7 cellular contexts compared by ENCODE assay signal in the genomic region with DNA sequence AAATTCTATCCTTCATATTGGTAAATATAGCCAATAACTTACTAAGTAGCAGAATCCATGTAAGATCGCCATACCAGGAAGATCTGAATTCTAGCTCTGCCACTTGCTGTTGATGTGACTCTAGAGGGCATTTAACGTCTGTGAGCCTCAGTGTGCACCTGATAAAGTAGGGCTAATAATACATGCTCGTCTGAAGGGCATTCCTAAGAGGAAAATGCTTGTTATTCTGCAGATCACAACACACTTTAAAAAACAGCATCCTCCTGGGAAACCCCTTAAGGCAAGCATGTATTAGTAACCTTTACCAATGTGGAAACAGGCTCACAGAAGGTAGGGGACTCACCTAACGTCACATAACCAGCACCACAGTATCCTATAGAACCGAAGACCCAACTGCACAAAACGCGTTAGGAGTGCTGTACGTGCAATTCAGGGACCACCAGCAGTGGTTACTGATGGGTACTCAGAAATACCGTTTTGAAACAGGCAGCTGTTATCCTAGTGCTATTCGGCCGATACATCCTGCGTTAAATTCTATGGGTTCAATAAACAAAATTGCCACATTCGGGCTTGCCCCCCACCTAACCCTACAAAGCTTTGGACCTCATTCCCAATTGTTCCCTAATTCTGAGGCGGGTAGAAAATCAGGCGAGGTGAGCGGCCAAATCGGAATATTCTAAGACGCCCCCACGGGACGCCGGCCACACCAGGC. TPM values are rescaled to one million over a fixed set of nuclear protein-coding genes. Genes with fewer than 3 reads are reported as not detected.
DNase-seq lines count a peak whose midpoint lies in the region; ATAC-seq, FAIRE-seq and TF ChIP-seq lines count a peak whose summit lies in the region.

No MANE protein-coding gene starts in this region.

- peak overlapping the region; percentile 95 for H3K9ac ChIP-seq in keratinocyte (ENCODE audit: control insufficient read depth, extremely low read depth, insufficient read depth, low read length)

- H3K4me1 ChIP-seq in keratinocyte (ENCODE audit: control insufficient read depth, extremely low read depth, insufficient read depth, low read length) (peaks cover 12% of the 10 kb centered on the region), thyroid gland (peaks cover 9 to 10% of the 10 kb centered on the region in 2 donors)

- no peak for FAIRE-seq in keratinocyte (lab: Jason Lieb, UNC)

- H3K4me2 ChIP-seq in keratinocyte (ENCODE audit: control insufficient read depth, extremely low read depth, insufficient read depth, low read depth, low read length): peak overlapping the region; percentile 87

- H3K79me2 ChIP-seq in keratinocyte (ENCODE audit: control insufficient read depth, insufficient read depth, low read length): peaks cover 28% of the 10 kb centered on the region

- H3K27me3 Mint-ChIP-seq in activated CD4-positive, alpha-beta memory T cell treated with anti-CD3 and anti-CD28 coated beads, Interleukin-2, amount 10 ng/mL, durations not matched to agents 7 days and 5 days: peaks cover 15% of the 10 kb centered on the region

- H3K9me3 ChIP-seq in keratinocyte (ENCODE audit: control insufficient read depth, low read depth, low read length) (no peaks in the 10 kb centered on the region), thyroid gland (no peaks in the 10 kb centered on the region)

- peak overlapping the region; percentile 91 for H3K4me3 Mint-ChIP-seq in activated CD4-positive, alpha-beta memory T cell treated with anti-CD3 and anti-CD28 coated beads, Interleukin-2, amount 10 ng/mL, durations not matched to agents 7 days and 5 days

- CTCF ChIA-PET in activated CD4-positive, alpha-beta memory T cell treated with anti-CD3 and anti-CD28 coated beads, Interleukin-2, amount 10 ng/mL, durations not matched to agents 7 days and 5 days (lab: Charles Lee): interaction anchor here (1.0 to 2.0 kb wide), 3 partner anchors 8 to 26 kb away, joined by 3 to 8 read pairs (median 3); no protein-coding TSS in a partner anchor

- H3K27ac ChIP-seq in keratinocyte (ENCODE audit: control insufficient read depth, insufficient read depth, low read length): peak overlapping the region; percentile 91
- no peak overlapping the region for H3K27ac ChIP-seq in thyroid gland

- peaks cover 3% of the 10 kb centered on the region for H3K9me3 Mint-ChIP-seq in activated CD4-positive, alpha-beta memory T cell treated with anti-CD3 and anti-CD28 coated beads, Interleukin-2, amount 10 ng/mL, durations not matched to agents 7 days and 5 days

- ATAC-seq in GM21515 (IDR thresholded peaks at IDR 0.05; ENCODE audit: unreplicated experiment): peak; percentile 41

- no peak for TF ChIP-seq POLR2A in thyroid gland (IDR thresholded peaks at IDR 0.05)

- intact Hi-C loops in thyroid gland (cut with DNase I): no loop called here

- dilution Hi-C loops in keratinocyte (cut with MboI; ENCODE audit: extremely low pct_ligation_motif_present, low sequenced_read_pairs): no loop called here

- H3K4me1 Mint-ChIP-seq in activated CD4-positive, alpha-beta memory T cell treated with anti-CD3 and anti-CD28 coated beads, Interleukin-2, amount 10 ng/mL, durations not matched to agents 7 days and 5 days: peaks cover 33% of the 10 kb centered on the region

- H2AFZ ChIP-seq in keratinocyte (ENCODE audit: control insufficient read depth, low read length): peak overlapping the region; percentile 99

- no peaks in the 10 kb centered on the region for H4K20me1 ChIP-seq in keratinocyte (ENCODE audit: control insufficient read depth, extremely low read depth, insufficient read depth, low read length)

- H3K27me3 ChIP-seq in GM06990 (replicated peaks; ENCODE audit: control insufficient read depth, insufficient read depth, low read length): no peaks in the 10 kb centered on the region
- H3K27me3 ChIP-seq in keratinocyte (ENCODE audit: control insufficient read depth, extremely low read depth, insufficient read depth, low read length): no peaks in the 10 kb centered on the region
- H3K27me3 ChIP-seq in thyroid gland: no peaks in the 10 kb centered on the region

- TF ChIP-seq CTCF in GM06990 (IDR thresholded peaks at IDR 0.05; ENCODE audit: insufficient read depth, low read length, poor library complexity, severe bottlenecking): peak; percentile 12
- TF ChIP-seq CTCF in keratinocyte (optimal IDR thresholded peaks at IDR 0.05 in 1 of 3, IDR thresholded peaks at IDR 0.05 in 1 of 3, conservative IDR thresholded peaks at IDR 0.05 in 1 of 3; ENCODE audit: extremely low read depth in 1 of 3, insufficient read depth in 2 of 3, low read length in 3 of 3): no peak
- TF ChIP-seq CTCF in thyroid gland (IDR thresholded peaks at IDR 0.05): no peak

- peak overlapping the region; percentile 87 for H3K27ac Mint-ChIP-seq in activated CD4-positive, alpha-beta memory T cell treated with anti-CD3 and anti-CD28 coated beads, Interleukin-2, amount 10 ng/mL, durations not matched to agents 7 days and 5 days

- POLR2A ChIA-PET in activated CD4-positive, alpha-beta memory T cell treated with anti-CD3 and anti-CD28 coated beads, Interleukin-2, amount 10 ng/mL, durations not matched to agents 7 days and 5 days (lab: Charles Lee): interaction anchor here (1.7 kb wide), 1 partner anchor 1710 kb away, joined by 4 read pairs; no protein-coding TSS in a partner anchor

- H3K36me3 ChIP-seq in GM06990 (ENCODE audit: control insufficient read depth, insufficient read depth, low read length) (no peaks in the 10 kb centered on the region), keratinocyte (ENCODE audit: control insufficient read depth in 2 of 2, extremely low read depth in 1 of 2, insufficient read depth in 2 of 2, low read length in 2 of 2) (peaks cover 0 to 12% of the 10 kb centered on the region in 2 experiments), thyroid gland (no peaks in the 10 kb centered on the region)

- H3K4me3 ChIP-seq in GM06990 (replicated peaks; ENCODE audit: low read depth, low read length): peak overlapping the region; percentile 97
- H3K4me3 ChIP-seq in keratinocyte (ENCODE audit: control insufficient read depth in 2 of 3, extremely low read depth in 1 of 3, insufficient read depth in 2 of 3, low read depth in 1 of 3, low read length in 3 of 3): peak overlapping the region; percentile 80 to 94 (median 90)
- H3K4me3 ChIP-seq in thyroid gland (replicated peaks in 1 of 3): peak overlapping the region in 2 of 3 donors; percentile 34 to 54

- peak; percentile 32 for DNase-seq in GM06990 (ENCODE audit: extremely low read depth, insufficient read length)
- peak; percentile 9 for DNase-seq in LHCN-M2 (ENCODE audit: low read depth)
- DNase-seq in activated CD4-positive, alpha-beta memory T cell treated with anti-CD3 and anti-CD28 coated beads, Interleukin-2, amount 10 ng/mL, durations not matched to agents 7 days and 5 days: peak; percentile 17
- no peak for DNase-seq in keratinocyte (ENCODE audit: low read depth, low spot score)
- no peak for DNase-seq in thyroid gland
- DNase-seq in NCI-H1436 treated with DMSO at 0.1 percent for 48 hours (lab: John Stamatoyannopoulos, UW): no peak

- 15 to 18% methylated on average over 20 to 21 of the region's 21 CpGs for whole genome bisulfite sequencing in thyroid gland, 2 donors

- peaks cover 2% of the 10 kb centered on the region for H3K9me1 ChIP-seq in keratinocyte (ENCODE audit: control insufficient read depth, extremely low read depth, insufficient read depth, low read length)

- H3K36me3 Mint-ChIP-seq in activated CD4-positive, alpha-beta memory T cell treated with anti-CD3 and anti-CD28 coated beads, Interleukin-2, amount 10 ng/mL, durations not matched to agents 7 days and 5 days (ENCODE audit: low read depth): peaks cover 21% of the 10 kb centered on the region

RNA-seq across cellular contexts. Expression of a gene that starts 0.8 kb away (rescaled TPM):
- total RNA-seq in LHCN-M2 (2014; rRNA removed) (134 and 141 TPM in 2 replicates), thyroid gland (under 1 TPM in 3 of 4 donors, not detected in 1; 0.11 to 0.27 (median 0.13) TPM)
- 11.0 TPM for polyA plus RNA-seq in LHCN-M2 (2012)
- total RNA-seq in activated CD4-positive, alpha-beta memory T cell treated with anti-CD3 and anti-CD28 coated beads, Interleukin-2, amount 10 ng/mL, durations not matched to agents 7 days and 5 days: 10 to 100 TPM; 25.7 to 29.6 TPM
- 1.2 to 11.2 TPM (median 5.7 TPM) in 3 replicates for polyA plus RNA-seq in keratinocyte
- polyA plus RNA-seq in keratinocyte (2011; ENCODE audit: low read depth): not detected
- 1.8 and 2.8 TPM in 2 replicates for polyA plus RNA-seq in keratinocyte (2011; cell fraction: cytosol; rRNA removed)
- 0.87 and 1.6 TPM in 2 replicates for polyA plus RNA-seq in keratinocyte (2011; cell fraction: nucleus; rRNA removed)
- 0.11 and 5.6 TPM in 2 replicates for polyA plus RNA-seq in keratinocyte (2012; ENCODE audit: low replicate concordance)
- polyA minus RNA-seq in keratinocyte: 0.23 to 8.2 TPM (median 0.63 TPM) in 3 replicates
- polyA minus RNA-seq in keratinocyte (2011; cell fraction: cytosol; rRNA and poly(A)+ RNA removed): 2.1 TPM
- polyA minus RNA-seq in keratinocyte (2011; cell fraction: nucleus; rRNA and poly(A)+ RNA removed): 0.84 and 1.2 TPM in 2 replicates

RNA-seq across cellular contexts. Expression of a gene that starts 46.4 kb away (rescaled TPM):
- total RNA-seq in LHCN-M2 (2014; rRNA removed) (not detected in 2 replicates), thyroid gland (not detected)
- not detected for polyA plus RNA-seq in LHCN-M2 (2012)
- not detected for total RNA-seq in activated CD4-positive, alpha-beta memory T cell treated with anti-CD3 and anti-CD28 coated beads, Interleukin-2, amount 10 ng/mL, durations not matched to agents 7 days and 5 days
- polyA plus RNA-seq in keratinocyte: not detected in 3 replicates
- not detected for polyA plus RNA-seq in keratinocyte (2011; ENCODE audit: low read depth)
- polyA plus RNA-seq in keratinocyte (2011; cell fraction: cytosol; rRNA removed): not detected in 2 replicates
- polyA plus RNA-seq in keratinocyte (2011; cell fraction: nucleus; rRNA removed): not detected in 2 replicates
- polyA plus RNA-seq in keratinocyte (2012; ENCODE audit: low replicate concordance): not detected in 2 replicates
- not detected in 3 replicates for polyA minus RNA-seq in keratinocyte
- not detected for polyA minus RNA-seq in keratinocyte (2011; cell fraction: cytosol; rRNA and poly(A)+ RNA removed)
- not detected in 2 replicates for polyA minus RNA-seq in keratinocyte (2011; cell fraction: nucleus; rRNA and poly(A)+ RNA removed)

Comparison
In these comparisons a context has a peak if more than half of its experiments do, and no peak if none do; other contexts are left out.
1. DNase-seq: peak in GM06990 (single experiment), LHCN-M2 (single experiment) and activated CD4-positive, alpha-beta memory T cell treated with anti-CD3 and anti-CD28 coated beads, Interleukin-2, amount 10 ng/mL, durations not matched to agents 7 days and 5 days (single experiment); none in keratinocyte (single experiment), thyroid gland (0 of 2) and NCI-H1436 treated with DMSO at 0.1 percent for 48 hours (single experiment).
2. H3K4me3 ChIP-seq: peak in every context shown above with its lines; median percentile 97 in GM06990; 90 in keratinocyte; 44 in thyroid gland.
3. RNA of a gene that starts 0.8 kb away (total RNA-seq): 134 to 141 TPM in LHCN-M2 and 25.7 to 29.6 TPM in activated CD4-positive, alpha-beta memory T cell treated with anti-CD3 and anti-CD28 coated beads, Interleukin-2, amount 10 ng/mL, durations not matched to agents 7 days and 5 days; 0.11 to 0.27 TPM in thyroid gland; every median in the first group is over 10 times any median in the second.